Comparison of ENCODE assay signal across 24 cellular contexts in the genomic region with DNA sequence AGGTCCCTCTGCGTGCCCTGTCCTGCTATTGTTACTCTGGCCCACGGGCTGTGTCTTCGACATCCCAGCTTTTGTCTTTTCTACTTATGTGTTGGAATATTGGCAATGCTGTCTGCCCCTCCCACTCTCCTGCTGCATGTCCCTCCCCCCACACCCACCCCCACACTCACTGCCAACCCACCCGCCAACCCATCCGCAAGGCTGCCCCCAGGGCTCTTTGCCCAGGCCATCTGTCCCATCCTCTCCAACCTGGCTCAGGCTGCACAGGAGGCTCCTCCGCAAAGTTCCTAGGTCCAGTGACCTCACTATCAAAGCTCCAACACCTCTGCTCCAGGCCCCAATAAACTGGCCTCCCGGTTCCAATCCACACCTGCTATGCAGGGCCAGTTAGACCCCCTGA.
"Had no signal": no experiment of that assay in that cellular context is flagged by ENCODE, and none has a peak within 500 bp of the region (broad histone marks: within the 10 kb centered on the region; RNA-seq: fewer than 3 reads in every experiment).

No MANE protein-coding gene starts in this region.

- H3K9ac ChIP-seq: parathyroid adenoma had no signal

- H3K4me3 Mint-ChIP-seq: effector memory CD8-positive, alpha-beta T cell; immature natural killer cell; natural killer cell; neural crest cell; stimulated activated naive CD8-positive, alpha-beta T cell treated with anti-CD3 and anti-CD28 coated beads, Interleukin-15, amount 100 ng/mL, for 72 hours; type B pancreatic cell had no signal

- H3K27ac ChIP-seq: lower lobe of right lung, parathyroid adenoma, prostate gland, right atrium auricular region, thyroid gland had no signal

- H3K27ac Mint-ChIP-seq: effector memory CD8-positive, alpha-beta T cell; immature natural killer cell; natural killer cell; stimulated activated naive CD8-positive, alpha-beta T cell treated with anti-CD3 and anti-CD28 coated beads, Interleukin-15, amount 100 ng/mL, for 72 hours; type B pancreatic cell had no signal

- DNase-seq: cortex of kidney; effector memory CD8-positive, alpha-beta T cell; hypothalamus; immature natural killer cell; islet precursor cell; kidney glomerular epithelial cell; left colon; left ventricle myocardium superior; lower lobe of right lung; natural killer cell; stimulated activated CD4-positive, alpha-beta T cell treated with anti-CD3 and anti-CD28 coated beads, Interleukin-12 subunit alpha, Interleukin-12 subunit beta, amount 100 ng/mL, for 4 hours; stimulated activated CD4-positive, alpha-beta T cell treated with anti-CD3 and anti-CD28 coated beads, Interleukin-1b, Interleukin-23, amount 100 ng/mL, for 48 hours; stimulated activated CD4-positive, alpha-beta T cell treated with anti-CD3 and anti-CD28 coated beads, Interleukin-4, amount 100 ng/mL, for 1 hour; stimulated activated CD8-positive, alpha-beta memory T cell treated with anti-CD3 and anti-CD28 coated beads, Interleukin-4, amount 100 ng/mL, for 48 hours; stimulated activated naive CD4-positive, alpha-beta T cell; stimulated activated naive CD8-positive, alpha-beta T cell treated with anti-CD3 and anti-CD28 coated beads, Interleukin-15, amount 100 ng/mL, for 72 hours; thyroid gland had no signal

- H3K9me3 Mint-ChIP-seq: effector memory CD8-positive, alpha-beta T cell; immature natural killer cell; natural killer cell; neural crest cell; stimulated activated naive CD8-positive, alpha-beta T cell treated with anti-CD3 and anti-CD28 coated beads, Interleukin-15, amount 100 ng/mL, for 72 hours had no signal

- H3K4me3 ChIP-seq: lower lobe of right lung, prostate gland, right atrium auricular region, smooth muscle cell, thyroid gland had no signal

- ATAC-seq: effector memory CD8-positive, alpha-beta T cell; left colon; left ventricle myocardium superior; lower lobe of right lung; natural killer cell; sciatic nerve; stimulated activated naive CD8-positive, alpha-beta T cell treated with anti-CD3 and anti-CD28 coated beads, Interleukin-15, amount 100 ng/mL, for 72 hours had no signal

- H3K9me3 ChIP-seq: lower lobe of right lung, prostate gland, right atrium auricular region, thyroid gland had no signal

- H3K4me1 ChIP-seq: lower lobe of right lung, parathyroid adenoma, prostate gland, right atrium auricular region, thyroid gland had no signal

- H3K4me1 Mint-ChIP-seq: neural crest cell had no signal

- H3K36me3 ChIP-seq: prostate gland, right atrium auricular region, thyroid gland had no signal

- H3K27me3 ChIP-seq: right atrium auricular region, thyroid gland had no signal

- H3K27me3 Mint-ChIP-seq: effector memory CD8-positive, alpha-beta T cell had no signal

- H3K36me3 Mint-ChIP-seq: natural killer cell had no signal
